Comparison of ENCODE assay signal across 11 cellular contexts in the genomic region with DNA sequence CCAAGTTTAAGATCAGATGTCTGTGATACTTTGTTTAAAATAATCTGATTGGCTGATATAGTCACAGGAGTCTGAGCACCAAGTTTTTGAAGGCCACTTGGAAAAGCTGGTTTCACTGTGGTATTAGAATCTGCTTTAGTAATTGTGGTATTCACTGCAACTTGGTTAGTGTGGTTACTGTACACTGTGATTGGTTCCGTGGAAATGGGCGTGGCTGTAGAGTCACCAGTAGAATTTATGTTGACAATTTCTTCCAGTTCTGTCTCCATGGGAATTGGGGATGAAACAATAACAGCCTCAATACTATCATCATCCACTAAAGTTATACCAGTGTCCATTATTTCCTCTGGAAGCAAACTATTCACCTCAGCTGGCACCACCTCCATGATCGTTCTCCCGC. TPM values are rescaled to one million over a fixed set of nuclear protein-coding genes. Genes with fewer than 3 reads are reported as not detected.
DNase-seq lines count a peak whose midpoint lies in the region; ATAC-seq and TF ChIP-seq lines count a peak whose summit lies in the region.
"Had no signal": no experiment of that assay in that cellular context is flagged by ENCODE, and none has a peak within 500 bp of the region (broad histone marks: within the 10 kb centered on the region; RNA-seq: fewer than 3 reads in every experiment).

No MANE protein-coding gene starts in this region.

- no peak overlapping the region for H3K4me3 ChIP-seq in NB4 (ENCODE audit: low read depth, low read length)
- no peak overlapping the region for H3K4me3 ChIP-seq in choroid plexus epithelial cell (ENCODE audit: low read depth, low read length)
- H3K4me3 ChIP-seq in skeletal muscle cell (ENCODE audit: low read depth, low read length), result no peak overlapping the region
- no peak overlapping the region for H3K4me3 ChIP-seq in heart right ventricle
- no peak overlapping the region for H3K4me3 ChIP-seq in endodermal cell (ENCODE audit: low read length)
- H3K4me3 ChIP-seq: cardiac muscle cell had no signal

- TF ChIP-seq CTCF in NB4 (IDR thresholded peaks at IDR 0.05; ENCODE audit: low read depth, low read length) (no peak), choroid plexus epithelial cell (conservative IDR thresholded peaks at IDR 0.05; ENCODE audit: low read depth, low read length) (no peak), heart right ventricle (IDR thresholded peaks at IDR 0.05) (no peak), endodermal cell (conservative IDR thresholded peaks at IDR 0.05) (no peak)

- DNase-seq in activated CD4-positive, alpha-beta T cell treated with anti-CD3 and anti-CD28 coated beads, Interleukin-2, amount 10 ng/mL, durations not matched to agents 7 days and 5 days, result peak; percentile 29
- DNase-seq in activated CD4-positive, alpha-beta T cell treated with anti-CD3 and anti-CD28 coated beads, Interleukin-2, amount 50 U/mL, for 4 hours, result no peak
- DNase-seq in NB4 (ENCODE audit: low read depth) (peak; percentile 42), choroid plexus epithelial cell (ENCODE audit: low read depth) (peak; percentile 75), skeletal muscle cell (ENCODE audit: low read depth) (peak; percentile 13), heart right ventricle (no peak), NCI-H1048 (lab: John Stamatoyannopoulos, UW) (no peak), endodermal cell (no peak)
- DNase-seq: kidney had no signal

- POLR2A ChIA-PET in activated CD4-positive, alpha-beta T cell treated with anti-CD3 and anti-CD28 coated beads, Interleukin-2, amount 10 ng/mL, durations not matched to agents 7 days and 5 days (lab: Charles Lee), result no interaction called here

- peaks cover 3% of the 10 kb centered on the region for H3K9me3 Mint-ChIP-seq in activated CD4-positive, alpha-beta T cell treated with anti-CD3 and anti-CD28 coated beads, Interleukin-2, amount 10 ng/mL, durations not matched to agents 7 days and 5 days
- H3K9me3 Mint-ChIP-seq in endodermal cell, result peaks cover 3% of the 10 kb centered on the region

- intact Hi-C loops in heart right ventricle (cut with DNase I), result no loop called here

- H3K4me3 Mint-ChIP-seq in activated CD4-positive, alpha-beta T cell treated with anti-CD3 and anti-CD28 coated beads, Interleukin-2, amount 10 ng/mL, durations not matched to agents 7 days and 5 days, result no peak overlapping the region
- no peak overlapping the region for H3K4me3 Mint-ChIP-seq in endodermal cell

- no peak for TF ChIP-seq POLR2A in NB4 (IDR thresholded peaks at IDR 0.05; ENCODE audit: extremely low read depth, insufficient read length)

- no peaks in the 10 kb centered on the region for H3K27me3 ChIP-seq in heart right ventricle
- H3K27me3 ChIP-seq in endodermal cell (ENCODE audit: control insufficient read depth, insufficient read depth, low read length, poor library complexity, severe bottlenecking), result no peaks in the 10 kb centered on the region
- H3K27me3 ChIP-seq: cardiac muscle cell had no signal

- peaks cover 39% of the 10 kb centered on the region for H3K36me3 Mint-ChIP-seq in activated CD4-positive, alpha-beta T cell treated with anti-CD3 and anti-CD28 coated beads, Interleukin-2, amount 10 ng/mL, durations not matched to agents 7 days and 5 days (ENCODE audit: low read depth)
- peaks cover 23% of the 10 kb centered on the region for H3K36me3 Mint-ChIP-seq in endodermal cell (ENCODE audit: low read depth)

- CTCF ChIA-PET in activated CD4-positive, alpha-beta T cell treated with anti-CD3 and anti-CD28 coated beads, Interleukin-2, amount 10 ng/mL, durations not matched to agents 7 days and 5 days (lab: Charles Lee), result no interaction called here

- peaks cover 20% of the 10 kb centered on the region for H3K4me1 Mint-ChIP-seq in activated CD4-positive, alpha-beta T cell treated with anti-CD3 and anti-CD28 coated beads, Interleukin-2, amount 10 ng/mL, durations not matched to agents 7 days and 5 days
- no peaks in the 10 kb centered on the region for H3K4me1 Mint-ChIP-seq in endodermal cell

- H3K9me3 ChIP-seq in heart right ventricle (peaks cover 0 to 9% (median 0%) of the 10 kb centered on the region in 11 donors), endodermal cell (ENCODE audit: control insufficient read depth, low read length) (no peaks in the 10 kb centered on the region)

- H3K27ac ChIP-seq in heart right ventricle, result no peak overlapping the region
- no peak overlapping the region for H3K27ac ChIP-seq in endodermal cell (ENCODE audit: low read depth, low read length)
- H3K27ac ChIP-seq: C4-2B, cardiac muscle cell had no signal

- H3K36me3 ChIP-seq in heart right ventricle (peaks cover 0 to 28% (median 0%) of the 10 kb centered on the region in 9 donors), endodermal cell (ENCODE audit: control insufficient read depth, insufficient read depth, low read length) (peaks cover 25% of the 10 kb centered on the region)

- H3K9ac ChIP-seq in endodermal cell (ENCODE audit: extremely low read depth, low read length, poor library complexity, severe bottlenecking), result no peak overlapping the region

- no peak overlapping the region for H3K27ac Mint-ChIP-seq in activated CD4-positive, alpha-beta T cell treated with anti-CD3 and anti-CD28 coated beads, Interleukin-2, amount 10 ng/mL, durations not matched to agents 7 days and 5 days
- no peak overlapping the region for H3K27ac Mint-ChIP-seq in endodermal cell

- WGBS in heart right ventricle, 2 donors, result 98% methylated on average over 4 of the region's 4 CpGs
- 93 to 97% methylated on average over 3 to 4 of the region's 4 CpGs for WGBS in endodermal cell (ENCODE audit: insufficient coverage in 1 of 2, insufficient read length in 1 of 2), 2 experiments

- no peak for ATAC-seq in heart right ventricle

- H3K4me1 ChIP-seq in heart right ventricle, result peaks cover 0 to 6% (median 0%) of the 10 kb centered on the region in 9 donors
- no peaks in the 10 kb centered on the region for H3K4me1 ChIP-seq in endodermal cell (ENCODE audit: control insufficient read depth, insufficient read depth, low read length)

- H3K27me3 Mint-ChIP-seq in activated CD4-positive, alpha-beta T cell treated with anti-CD3 and anti-CD28 coated beads, Interleukin-2, amount 10 ng/mL, durations not matched to agents 7 days and 5 days, result no peaks in the 10 kb centered on the region
- H3K27me3 Mint-ChIP-seq in endodermal cell (ENCODE audit: insufficient read depth), result no peaks in the 10 kb centered on the region

RNA-seq across cellular contexts. Expression of a gene that starts 26.2 kb away (rescaled TPM):
- 10 to 100 TPM; 39.1 to 48.1 TPM for total RNA-seq in activated CD4-positive, alpha-beta T cell treated with anti-CD3 and anti-CD28 coated beads, Interleukin-2, amount 10 ng/mL, durations not matched to agents 7 days and 5 days
- total RNA-seq in heart right ventricle (1 to 10 TPM; 6.0 to 9.4 (median 9.0) TPM), endodermal cell (10 to 100 TPM; 14.5 to 18.1 TPM)
- 1 to 10 TPM; 1.5 to 1.9 TPM for polyA plus RNA-seq in heart right ventricle
- 14.6 TPM for polyA plus RNA-seq in endodermal cell (2013, experiment 1 of 2)
- 13.5 TPM for polyA plus RNA-seq in endodermal cell (2013, experiment 2 of 2)

RNA-seq across cellular contexts. Expression of a gene that starts 50.5 kb away (rescaled TPM):
- 10 to 100 TPM; 28.0 to 29.3 TPM for total RNA-seq in activated CD4-positive, alpha-beta T cell treated with anti-CD3 and anti-CD28 coated beads, Interleukin-2, amount 10 ng/mL, durations not matched to agents 7 days and 5 days
- total RNA-seq in heart right ventricle, result 10 to 100 TPM; 48.1 to 65.1 (median 57.5) TPM
- 10 to 100 TPM; 12.5 to 40.3 TPM for polyA plus RNA-seq in heart right ventricle
- total RNA-seq in endodermal cell, result 10 to 100 TPM; 34.8 to 39.4 TPM
- polyA plus RNA-seq in endodermal cell (2013, experiment 1 of 2), result 57.3 TPM
- 59.4 TPM for polyA plus RNA-seq in endodermal cell (2013, experiment 2 of 2)

Comparison
In these comparisons a context has a peak if more than half of its experiments do, and no peak if none do; other contexts are left out.
1. DNase-seq: peak in activated CD4-positive, alpha-beta T cell treated with anti-CD3 and anti-CD28 coated beads, Interleukin-2, amount 10 ng/mL, durations not matched to agents 7 days and 5 days (single experiment), NB4 (single experiment), choroid plexus epithelial cell (single experiment) and skeletal muscle cell (single experiment); none in activated CD4-positive, alpha-beta T cell treated with anti-CD3 and anti-CD28 coated beads, Interleukin-2, amount 50 U/mL, for 4 hours (0 of 2), heart right ventricle (0 of 2), NCI-H1048 (single experiment) and endodermal cell (single experiment).